In genomic region chr11:130063398-130063797, GRCh38 we compare ENCODE assay signal across 31 cellular contexts.
"Had no signal": no experiment of that assay in that cellular context is flagged by ENCODE, and none has a peak within 500 bp of the region (broad histone marks: within the 10 kb centered on the region; RNA-seq: fewer than 3 reads in every experiment).

No MANE protein-coding gene starts in this region.

- FAIRE-seq: astrocyte had no signal

- DNase-seq: activated CD4-positive, alpha-beta memory T cell treated with anti-CD3 and anti-CD28 coated beads for 36 hours; activated CD4-positive, alpha-beta T cell treated with anti-CD3 and anti-CD28 coated beads for 4 hours; activated CD4-positive, alpha-beta T cell treated with anti-CD3 and anti-CD28 coated beads, Interleukin-2, amount 50 U/mL, for 1 hour; activated CD4-positive, CD25-positive, alpha-beta regulatory T cell treated with anti-CD3 and anti-CD28 coated beads, Interleukin-2, amount 50 U/mL, for 72 hours; activated CD8-positive, alpha-beta memory T cell treated with anti-CD3 and anti-CD28 coated beads, Interleukin-2, amount 50 U/mL, for 4 hours; activated gamma-delta T cell treated with Interleukin-2 at 50 U/mL for 16 hours; activated naive CD4-positive, alpha-beta T cell treated with anti-CD3 and anti-CD28 coated beads for 36 hours; activated T-cell treated with anti-CD3 and anti-CD28 coated beads for 4 hours; activated T-cell treated with anti-CD3 and anti-CD28 coated beads, Interleukin-2, amount 50 U/mL, for 4 hours; adrenal gland; body of pancreas; caudate nucleus; NCI-H1105; NCI-H1417 treated with DMSO at 0.1 percent for 48 hours; NCI-H1694 treated with DMSO at 0.1 percent for 48 hours; NCI-H2029; NCI-H345; NCI-H524 treated with DMSO at 0.1 percent for 48 hours; PC-3; Peyer's patch; SIG-M5; SW 1271; T-helper 1 cell; T-helper 2 cell; T-helper 9 cell had no signal

- H3K9me3 Mint-ChIP-seq: activated CD4-positive, alpha-beta memory T cell treated with anti-CD3 and anti-CD28 coated beads for 36 hours; activated naive CD4-positive, alpha-beta T cell treated with anti-CD3 and anti-CD28 coated beads for 36 hours; activated naive CD4-positive, alpha-beta T cell treated with anti-CD3 and anti-CD28 coated beads, Interleukin-2, amount 50 U/mL, for 72 hours; activated T-cell treated with anti-CD3 and anti-CD28 coated beads, Interleukin-2, amount 50 U/mL, for 4 hours; activated T-helper 1 cell treated with anti-CD3 and anti-CD28 coated beads, Interleukin-12 subunit alpha, Interleukin-12 subunit beta, Interleukin-2, Interleukin-4 antibody, amounts not matched to agents 30 ng/mL and 10 ng/mL and 1 ng/mL, durations not matched to agents 14 hours and 24 hours and 36 hours; WTC11 had no signal

- H3K4me3 ChIP-seq: adrenal gland, body of pancreas, breast epithelium, Peyer's patch had no signal

- H3K36me3 ChIP-seq: adrenal gland, breast epithelium, Peyer's patch had no signal

- H3K9me3 ChIP-seq: adrenal gland, body of pancreas, breast epithelium, Peyer's patch had no signal

- H3K36me3 Mint-ChIP-seq: activated CD4-positive, alpha-beta memory T cell treated with anti-CD3 and anti-CD28 coated beads for 36 hours; activated naive CD4-positive, alpha-beta T cell treated with anti-CD3 and anti-CD28 coated beads, Interleukin-2, amount 50 U/mL, for 72 hours; WTC11 had no signal

- H3K27ac Mint-ChIP-seq: activated CD4-positive, alpha-beta memory T cell treated with anti-CD3 and anti-CD28 coated beads for 36 hours; activated naive CD4-positive, alpha-beta T cell treated with anti-CD3 and anti-CD28 coated beads for 36 hours; activated naive CD4-positive, alpha-beta T cell treated with anti-CD3 and anti-CD28 coated beads, Interleukin-2, amount 50 U/mL, for 72 hours; activated T-helper 1 cell treated with anti-CD3 and anti-CD28 coated beads, Interleukin-12 subunit alpha, Interleukin-12 subunit beta, Interleukin-2, Interleukin-4 antibody, amounts not matched to agents 30 ng/mL and 10 ng/mL and 1 ng/mL, durations not matched to agents 14 hours and 24 hours and 36 hours; WTC11 had no signal

- H3K4me3 Mint-ChIP-seq: activated CD4-positive, alpha-beta memory T cell treated with anti-CD3 and anti-CD28 coated beads for 36 hours; activated naive CD4-positive, alpha-beta T cell treated with anti-CD3 and anti-CD28 coated beads for 36 hours; activated T-cell treated with anti-CD3 and anti-CD28 coated beads, Interleukin-2, amount 50 U/mL, for 4 hours; activated T-helper 1 cell treated with anti-CD3 and anti-CD28 coated beads, Interleukin-12 subunit alpha, Interleukin-12 subunit beta, Interleukin-2, Interleukin-4 antibody, amounts not matched to agents 30 ng/mL and 10 ng/mL and 1 ng/mL, durations not matched to agents 14 hours and 24 hours and 36 hours; WTC11 had no signal

- H3K27me3 ChIP-seq: body of pancreas, breast epithelium, Peyer's patch had no signal

- H3K27ac ChIP-seq: adrenal gland, body of pancreas, breast epithelium, Peyer's patch, RWPE1 had no signal
